ENCODE assay signal across 19 cellular contexts in genomic region chr3:123743121-123743520, GRCh38.
DNase-seq lines count a peak whose midpoint lies in the region; ATAC-seq, FAIRE-seq and TF ChIP-seq lines count a peak whose summit lies in the region.
"Had no signal": no experiment of that assay in that cellular context is flagged by ENCODE, and none has a peak within 500 bp of the region (broad histone marks: within the 10 kb centered on the region; RNA-seq: fewer than 3 reads in every experiment).

No MANE protein-coding gene starts in this region.

- no peak overlapping the region; the same call in 1 of the 2 replicates for H2BK120ac ChIP-seq in IMR-90 (ENCODE audit: low read depth, low read length)

- H2AK9ac ChIP-seq in IMR-90 (replicated peaks; ENCODE audit: low read depth, low read length, poor library complexity) = no peak overlapping the region

- 0 out of 2 replicates have a peak overlapping the region, but pooled peaks have one; percentile 94 for H4K5ac ChIP-seq in IMR-90 (ENCODE audit: low read depth, low read length)

- dilution Hi-C loops in IMR-90 (cut with HindIII; ENCODE audit: low sequenced_read_pairs, unreplicated experiment) = no loop called here

- H3K36me3 ChIP-seq in BJ (ENCODE audit: control insufficient read depth, insufficient read depth, low read length) (peaks cover 30% of the 10 kb centered on the region), IMR-90 (ENCODE audit: control insufficient read depth, insufficient read depth, low read length) (peaks cover 30% of the 10 kb centered on the region)

- peak overlapping the region; percentile 100 for H2BK5ac ChIP-seq in IMR-90 (ENCODE audit: low read depth, low read length, poor library complexity, severe bottlenecking)

- H3K4me3 Mint-ChIP-seq in nephron = no peak overlapping the region
- H3K4me3 Mint-ChIP-seq: CD8-positive, alpha-beta memory T cell had no signal

- peaks cover 18 to 61% of the 10 kb centered on the region in 2 experiments for H3K79me1 ChIP-seq in IMR-90 (ENCODE audit: low read depth in 1 of 2, low read length in 2 of 2)

- no peak for ATAC-seq in IMR-90 (ENCODE audit: low read depth)
- ATAC-seq: PC-3 had no signal

- CTCF ChIA-PET in BJ (lab: Yijun Ruan, JAX) = interaction anchor here (1.0 to 2.7 kb wide), 2 partner anchors 20 to 47 kb away, joined by 3 to 9 read pairs; no protein-coding TSS in a partner anchor
- CTCF ChIA-PET in IMR-90 (lab: Yijun Ruan, JAX) = no interaction called here

- H3K27me3 ChIP-seq in BJ (ENCODE audit: control insufficient read depth, insufficient read depth, low read length) (no peaks in the 10 kb centered on the region), IMR-90 (ENCODE audit: control insufficient read depth, insufficient read depth, low read length) (no peaks in the 10 kb centered on the region)
- H3K27me3 ChIP-seq: BLaER1 treated with 17β-estradiol and CSF1 and Interleukin-3, amounts not matched to agents 10 nM and 100 nM had no signal

- H3K36me3 Mint-ChIP-seq in nephron (ENCODE audit: low read depth) = no peaks in the 10 kb centered on the region
- H3K36me3 Mint-ChIP-seq: CD8-positive, alpha-beta memory T cell had no signal

- POLR2A ChIA-PET in BJ (lab: Charles Lee) = interaction anchor here (0.6 to 1.0 kb wide), 2 partner anchors 16 to 47 kb away, joined by 3 to 6 read pairs; no protein-coding TSS in a partner anchor
- POLR2A ChIA-PET in IMR-90 (lab: Charles Lee; ENCODE audit: unreplicated experiment) = interaction anchor here (0.5 kb wide), 1 partner anchor 1266 kb away, joined by 5 read pairs; no protein-coding TSS in a partner anchor

- H4K91ac ChIP-seq in IMR-90 (ENCODE audit: insufficient read depth, low read depth, low read length) = no peak overlapping the region

- no peaks in the 10 kb centered on the region for H4K20me1 ChIP-seq in IMR-90 (ENCODE audit: insufficient read depth, low read length)
- H4K20me1 ChIP-seq: BLaER1 treated with 17β-estradiol and CSF1 and Interleukin-3, amounts not matched to agents 10 nM and 100 nM had no signal

- no peak overlapping the region for H3K23ac ChIP-seq in IMR-90 (ENCODE audit: low read depth, low read length)

- H2AK5ac ChIP-seq in IMR-90 (ENCODE audit: low read depth, low read length) = no peak overlapping the region

- no peak overlapping the region for H3K56ac ChIP-seq in IMR-90 (ENCODE audit: extremely low read depth, insufficient read depth, low read length)

- no peak overlapping the region; the same call in none of the 2 replicates for H3K18ac ChIP-seq in IMR-90 (ENCODE audit: low read depth, low read length)

- no peak overlapping the region for H3K14ac ChIP-seq in IMR-90 (replicated peaks; ENCODE audit: low read depth, low read length)

- no peak overlapping the region; the same call in 1 of the 2 replicates for H3K27ac ChIP-seq in IMR-90 (ENCODE audit: insufficient read depth, low read length)
- H3K27ac ChIP-seq: BLaER1 treated with 17β-estradiol and CSF1 and Interleukin-3, amounts not matched to agents 10 nM and 100 nM; RWPE1 had no signal

- peaks cover 36% of the 10 kb centered on the region for H3K4me1 ChIP-seq in IMR-90 (ENCODE audit: control insufficient read depth, insufficient read depth, low read length)

- H3K4me2 ChIP-seq in IMR-90 (ENCODE audit: low read depth, low read length) = no peak overlapping the region
- H3K4me2 ChIP-seq: BLaER1 treated with 17β-estradiol and CSF1 and Interleukin-3, amounts not matched to agents 10 nM and 100 nM had no signal

- no peak overlapping the region for H2BK20ac ChIP-seq in IMR-90 (ENCODE audit: low read depth, low read length)

- H3K27me3 Mint-ChIP-seq in nephron (ENCODE audit: low read depth) = peaks cover 3% of the 10 kb centered on the region

- H3K4me3 ChIP-seq in BJ (ENCODE audit: low read depth, low read length) (no peak overlapping the region), IMR-90 (ENCODE audit: insufficient read depth, low read depth, low read length) (no peak overlapping the region)
- H3K4me3 ChIP-seq: BLaER1 treated with 17β-estradiol and CSF1 and Interleukin-3, amounts not matched to agents 10 nM and 100 nM had no signal

- H2AFZ ChIP-seq in IMR-90 (replicated peaks; ENCODE audit: low read length, poor library complexity) = no peak overlapping the region

- BruUV-seq in IMR-90 (replicated peaks; lab: Mats Ljungman, UMichigan) = no TSS peak

- TF ChIP-seq POLR2A in IMR-90 (IDR thresholded peaks at IDR 0.05; ENCODE audit: low read depth, low read length) = no peak

- no peak overlapping the region for H3K9ac ChIP-seq in IMR-90 (ENCODE audit: low read depth, low read length)
- H3K9ac ChIP-seq: BLaER1 treated with 17β-estradiol and CSF1 and Interleukin-3, amounts not matched to agents 10 nM and 100 nM had no signal

- H3K27ac Mint-ChIP-seq in nephron = peak overlapping the region; percentile 41 to 85 (median 81)

- intact Hi-C loops in IMR-90 (cut with micrococcal nuclease) = loop anchor here (5.0 kb wide), 1 partner anchor 139 kb away; the partner anchor contains the start of gene MYLK

- H4K8ac ChIP-seq in IMR-90 (ENCODE audit: low read depth in 2 of 2, low read length in 2 of 2) = peak overlapping the region; percentile 93 to 98; a peak in 2 of 4 replicates

- FAIRE-seq in endometrium (lab: Jason Lieb, UNC) = peak; percentile 94
- FAIRE-seq: A204.1, D721Med, H54 had no signal

- peak overlapping the region; percentile 53; the same call in 1 of the 2 replicates for H3K4ac ChIP-seq in IMR-90 (ENCODE audit: low read depth, low read length)

- DNase-seq in BJ (ENCODE audit: low read depth) (peak; percentile 60), IMR-90 (no peak), T-helper 9 cell (no peak), cerebellum (ENCODE audit: low spot score) (no peak), NCI-H1048 (lab: John Stamatoyannopoulos, UW) (no peak)
- DNase-seq: CD8-positive, alpha-beta memory T cell; NCI-H1417 treated with DMSO at 0.1 percent for 48 hours; NCI-H2029; NCI-H345; NCI-H524 treated with DMSO at 0.1 percent for 48 hours; PC-3; SIG-M5 had no signal

- in situ Hi-C loops in IMR-90 (cut with MboI; ENCODE audit: low sequenced_read_pairs) = no loop called here

- H2BK15ac ChIP-seq in IMR-90 (ENCODE audit: low read depth, low read length) = no peak overlapping the region

- H3K9me1 ChIP-seq in IMR-90 (ENCODE audit: insufficient read depth, low read length) = peaks cover 33% of the 10 kb centered on the region

- H3K9me3 Mint-ChIP-seq in nephron = no peaks in the 10 kb centered on the region
- H3K9me3 Mint-ChIP-seq: CD8-positive, alpha-beta memory T cell had no signal

- TF ChIP-seq RAD21 in IMR-90 (IDR thresholded peaks at IDR 0.05; ENCODE audit: low read length) = no peak

- H3K9me3 ChIP-seq in IMR-90 (ENCODE audit: control insufficient read depth, insufficient read depth, low read length) = no peaks in the 10 kb centered on the region
- H3K9me3 ChIP-seq: BLaER1 treated with 17β-estradiol and CSF1 and Interleukin-3, amounts not matched to agents 10 nM and 100 nM had no signal

- peaks cover 11% of the 10 kb centered on the region for H3K4me1 Mint-ChIP-seq in nephron
- H3K4me1 Mint-ChIP-seq: CD8-positive, alpha-beta memory T cell had no signal

- TF ChIP-seq CTCF in BJ (IDR thresholded peaks at IDR 0.05; ENCODE audit: insufficient read depth, low read depth, low read length) (no peak), IMR-90 (conservative IDR thresholded peaks at IDR 0.05; ENCODE audit: low read depth, low read length) (no peak), nephron (IDR thresholded peaks at IDR 0.05; ENCODE audit: unreplicated experiment in 3 of 3) (no peak)

TF ChIP-seq in IMR-90, 13 proteins besides CTCF, POLR2A, EP300 and RAD21:
- no peak for TF ChIP-seq NFE2L2 (IDR thresholded peaks at IDR 0.05; ENCODE audit: low read depth, low read length)
- TF ChIP-seq CEBPB (IDR thresholded peaks at IDR 0.05; ENCODE audit: low read depth, low read length) = no peak
- no peak for TF ChIP-seq MAFK (IDR thresholded peaks at IDR 0.05; ENCODE audit: low read depth, low read length)
- TF ChIP-seq USF2 (IDR thresholded peaks at IDR 0.05; ENCODE audit: low read depth, low read length) = no peak
- no peak for TF ChIP-seq CHD1 (IDR thresholded peaks at IDR 0.05; ENCODE audit: low read depth, low read length)
- no peak for TF ChIP-seq MAZ (IDR thresholded peaks at IDR 0.05; ENCODE audit: borderline replicate concordance, low read depth, low read length)
- no peak for TF ChIP-seq ELK1 (IDR thresholded peaks at IDR 0.05; ENCODE audit: borderline replicate concordance, low read depth, low read length)
- no peak for TF ChIP-seq MXI1 (IDR thresholded peaks at IDR 0.05; ENCODE audit: borderline replicate concordance, low read depth, low read length)
- no peak for TF ChIP-seq RFX5 (IDR thresholded peaks at IDR 0.05; ENCODE audit: low read depth, low read length)
